In genomic region chr10:31102421-31102820, GRCh38 we compare ENCODE assay signal across 25 cellular contexts.
DNase-seq lines count a peak whose midpoint lies in the region; ATAC-seq and TF ChIP-seq lines count a peak whose summit lies in the region.
"Had no signal": no experiment of that assay in that cellular context is flagged by ENCODE, and none has a peak within 500 bp of the region (broad histone marks: within the 10 kb centered on the region; RNA-seq: fewer than 3 reads in every experiment).

No MANE protein-coding gene starts in this region.

- BruUV-seq in IMR-90 (replicated peaks; lab: Mats Ljungman, UMichigan) = no TSS peak

- H3K27me3 ChIP-seq in IMR-90 (ENCODE audit: control insufficient read depth, insufficient read depth, low read length) = no peaks in the 10 kb centered on the region
- H3K27me3 ChIP-seq: body of pancreas, transverse colon had no signal

- no peak for DNase-seq in activated CD4-positive, alpha-beta T cell treated with anti-CD3 and anti-CD28 coated beads for 36 hours
- no peak for DNase-seq in activated CD4-positive, alpha-beta T cell treated with anti-CD3 and anti-CD28 coated beads for 4 hours
- DNase-seq in IMR-90 (no peak), NOMO-1 treated with dmso at 0.1 percent for 144 hours (lab: John Stamatoyannopoulos, UW; ENCODE audit: unreplicated experiment) (no peak)
- DNase-seq: activated CD4-positive, alpha-beta T cell treated with anti-CD3 and anti-CD28 coated beads, Interleukin-2, amount 50 U/mL, for 1 hour; activated effector memory CD4-positive, alpha-beta T cell treated with anti-CD3 and anti-CD28 coated beads, Interleukin-2, amount 50 U/mL, for 16 hours; body of pancreas; CD4-positive, alpha-beta memory T cell; GDM1; left ventricle myocardium inferior; naive B cell; NCI-H1092; NCI-H187; NCI-H226; NCI-H748 treated with DMSO at 0.1 percent for 48 hours; RPMI8226; small intestine; T-helper 17 cell; transverse colon had no signal

- peak overlapping the region; percentile 1 to 91; a peak in 3 of 4 replicates for H4K8ac ChIP-seq in IMR-90 (ENCODE audit: low read depth in 2 of 2, low read length in 2 of 2)

- no peak overlapping the region for H3K56ac ChIP-seq in IMR-90 (ENCODE audit: extremely low read depth, insufficient read depth, low read length)

- peak overlapping the region; percentile 85 for H3K4ac ChIP-seq in IMR-90 (ENCODE audit: low read depth, low read length)

- CTCF ChIA-PET in activated CD4-positive, alpha-beta T cell treated with anti-CD3 and anti-CD28 coated beads for 36 hours (lab: Charles Lee) = no interaction called here
- CTCF ChIA-PET in IMR-90 (lab: Yijun Ruan, JAX) = no interaction called here

- in situ Hi-C loops in IMR-90 (cut with MboI; ENCODE audit: low sequenced_read_pairs) = no loop called here

- TF ChIP-seq CTCF in IMR-90 (conservative IDR thresholded peaks at IDR 0.05; ENCODE audit: low read depth, low read length) (no peak), nephron (IDR thresholded peaks at IDR 0.05; ENCODE audit: unreplicated experiment in 3 of 3) (no peak)

- POLR2A ChIA-PET in activated CD4-positive, alpha-beta T cell treated with anti-CD3 and anti-CD28 coated beads for 36 hours (lab: Charles Lee) = no interaction called here
- POLR2A ChIA-PET in IMR-90 (lab: Charles Lee; ENCODE audit: unreplicated experiment) = no interaction called here

- no peaks in the 10 kb centered on the region for H3K27me3 Mint-ChIP-seq in activated CD4-positive, alpha-beta T cell treated with anti-CD3 and anti-CD28 coated beads for 36 hours
- no peaks in the 10 kb centered on the region for H3K27me3 Mint-ChIP-seq in activated T-helper 17 cell treated with anti-CD3 and anti-CD28 coated beads, Interleukin-2, amount 50 U/mL, for 72 hours
- H3K27me3 Mint-ChIP-seq in nephron (ENCODE audit: low read depth) = no peaks in the 10 kb centered on the region
- H3K27me3 Mint-ChIP-seq: CD4-positive, alpha-beta memory T cell had no signal

- peak overlapping the region; percentile 89 for H4K91ac ChIP-seq in IMR-90 (ENCODE audit: insufficient read depth, low read depth, low read length)

- no peak overlapping the region for H3K9ac ChIP-seq in IMR-90 (ENCODE audit: low read depth, low read length)

- dilution Hi-C loops in IMR-90 (cut with HindIII; ENCODE audit: low sequenced_read_pairs, unreplicated experiment) = no loop called here

- H3K36me3 ChIP-seq in IMR-90 (ENCODE audit: control insufficient read depth, insufficient read depth, low read length) = no peaks in the 10 kb centered on the region
- H3K36me3 ChIP-seq: left ventricle myocardium inferior, transverse colon had no signal

- H3K9me3 Mint-ChIP-seq in activated CD4-positive, alpha-beta T cell treated with anti-CD3 and anti-CD28 coated beads for 36 hours (ENCODE audit: low read depth) = no peaks in the 10 kb centered on the region
- no peaks in the 10 kb centered on the region for H3K9me3 Mint-ChIP-seq in activated T-helper 17 cell treated with anti-CD3 and anti-CD28 coated beads, Interleukin-2, amount 50 U/mL, for 72 hours
- no peaks in the 10 kb centered on the region for H3K9me3 Mint-ChIP-seq in nephron
- H3K9me3 Mint-ChIP-seq: mesothelial cell of epicardium had no signal

- no peak overlapping the region for H3K4me2 ChIP-seq in IMR-90 (ENCODE audit: low read depth, low read length)

- H3K27ac Mint-ChIP-seq in activated CD4-positive, alpha-beta T cell treated with anti-CD3 and anti-CD28 coated beads for 36 hours = peak overlapping the region; percentile 26
- H3K27ac Mint-ChIP-seq in activated T-helper 17 cell treated with anti-CD3 and anti-CD28 coated beads, Interleukin-2, amount 50 U/mL, for 72 hours = peak overlapping the region; percentile 64
- peak overlapping the region; percentile 85 to 95 (median 86) for H3K27ac Mint-ChIP-seq in nephron
- H3K27ac Mint-ChIP-seq: mesothelial cell of epicardium had no signal

- peak overlapping the region; percentile 98 for H2AK5ac ChIP-seq in IMR-90 (ENCODE audit: low read depth, low read length)

- no peak for TF ChIP-seq POLR2A in IMR-90 (IDR thresholded peaks at IDR 0.05; ENCODE audit: low read depth, low read length)

- H2BK15ac ChIP-seq in IMR-90 (ENCODE audit: low read depth, low read length) = peak overlapping the region; percentile 64; the same call in 2 of the 3 replicates

- peaks cover 17% of the 10 kb centered on the region for H3K4me1 ChIP-seq in IMR-90 (ENCODE audit: control insufficient read depth, insufficient read depth, low read length)
- H3K4me1 ChIP-seq: body of pancreas, left ventricle myocardium inferior had no signal

- H2BK20ac ChIP-seq in IMR-90 (ENCODE audit: low read depth, low read length) = peak overlapping the region; percentile 87

- H3K4me3 ChIP-seq in IMR-90 (ENCODE audit: insufficient read depth, low read depth, low read length) = no peak overlapping the region
- H3K4me3 ChIP-seq: body of pancreas, left ventricle myocardium inferior, SK-N-MC, transverse colon had no signal

- H3K27ac ChIP-seq in IMR-90 (ENCODE audit: insufficient read depth, low read length) = no peak overlapping the region
- H3K27ac ChIP-seq: body of pancreas, left ventricle myocardium inferior, SK-N-MC, transverse colon had no signal

- peak overlapping the region; percentile 54 for H4K5ac ChIP-seq in IMR-90 (ENCODE audit: low read depth, low read length)

- no peaks in the 10 kb centered on the region for H4K20me1 ChIP-seq in IMR-90 (ENCODE audit: insufficient read depth, low read length)

- H3K14ac ChIP-seq in IMR-90 (replicated peaks; ENCODE audit: low read depth, low read length) = peak overlapping the region; percentile 83

- no peak overlapping the region for H2AFZ ChIP-seq in IMR-90 (replicated peaks; ENCODE audit: low read length, poor library complexity)

- no peak for TF ChIP-seq RAD21 in IMR-90 (IDR thresholded peaks at IDR 0.05; ENCODE audit: low read length)

- H3K36me3 Mint-ChIP-seq in activated CD4-positive, alpha-beta T cell treated with anti-CD3 and anti-CD28 coated beads for 36 hours (ENCODE audit: low read depth) = no peaks in the 10 kb centered on the region
- H3K36me3 Mint-ChIP-seq in activated T-helper 17 cell treated with anti-CD3 and anti-CD28 coated beads, Interleukin-2, amount 50 U/mL, for 72 hours (ENCODE audit: low read depth) = no peaks in the 10 kb centered on the region
- H3K36me3 Mint-ChIP-seq in nephron (ENCODE audit: low read depth) = no peaks in the 10 kb centered on the region
- H3K36me3 Mint-ChIP-seq: CD4-positive, alpha-beta memory T cell; mesothelial cell of epicardium; naive B cell had no signal

- H3K9me3 ChIP-seq in IMR-90 (ENCODE audit: control insufficient read depth, insufficient read depth, low read length) = no peaks in the 10 kb centered on the region
- H3K9me3 ChIP-seq: body of pancreas, left ventricle myocardium inferior, transverse colon had no signal

- no CpG with 5 or more reads among the region's 2 CpGs for WGBS in IMR-90 (ENCODE audit: extremely low coverage in 2 of 2, insufficient read length in 1 of 2), 2 experiments

- H2AK9ac ChIP-seq in IMR-90 (replicated peaks; ENCODE audit: low read depth, low read length, poor library complexity) = no peak overlapping the region

- no peak for ATAC-seq in activated CD4-positive, alpha-beta T cell treated with anti-CD3 and anti-CD28 coated beads for 36 hours
- ATAC-seq in IMR-90 (ENCODE audit: low read depth) (no peak), GM18519 (IDR thresholded peaks at IDR 0.05; ENCODE audit: low FRiP score, unreplicated experiment) (no peak), HG03159 (IDR thresholded peaks at IDR 0.05; ENCODE audit: unreplicated experiment) (no peak)
- ATAC-seq in activated T-helper 17 cell treated with anti-CD3 and anti-CD28 coated beads, Interleukin-2, amount 50 U/mL, for 72 hours (replicated peaks) = no peak
- ATAC-seq: body of pancreas, T-helper 17 cell had no signal

- no peak overlapping the region for H3K4me3 Mint-ChIP-seq in activated CD4-positive, alpha-beta T cell treated with anti-CD3 and anti-CD28 coated beads for 36 hours
- H3K4me3 Mint-ChIP-seq in activated T-helper 17 cell treated with anti-CD3 and anti-CD28 coated beads, Interleukin-2, amount 50 U/mL, for 72 hours = no peak overlapping the region
- peak overlapping the region in 1 of 3 experiments; percentile 24 for H3K4me3 Mint-ChIP-seq in nephron
- H3K4me3 Mint-ChIP-seq: CD4-positive, alpha-beta memory T cell; mesothelial cell of epicardium; T-helper 17 cell had no signal

- H3K9me1 ChIP-seq in IMR-90 (ENCODE audit: insufficient read depth, low read length) = peaks cover 24% of the 10 kb centered on the region

- peaks cover 41% of the 10 kb centered on the region for H3K4me1 Mint-ChIP-seq in activated CD4-positive, alpha-beta T cell treated with anti-CD3 and anti-CD28 coated beads for 36 hours
- peaks cover 22% of the 10 kb centered on the region for H3K4me1 Mint-ChIP-seq in activated T-helper 17 cell treated with anti-CD3 and anti-CD28 coated beads, Interleukin-2, amount 50 U/mL, for 72 hours
- H3K4me1 Mint-ChIP-seq in nephron = peaks cover 51% of the 10 kb centered on the region
- H3K4me1 Mint-ChIP-seq: naive B cell had no signal

- peak overlapping the region; percentile 87 for H2BK5ac ChIP-seq in IMR-90 (ENCODE audit: low read depth, low read length, poor library complexity, severe bottlenecking)

- peak overlapping the region; percentile 26; the same call in 1 of the 2 replicates for H3K18ac ChIP-seq in IMR-90 (ENCODE audit: low read depth, low read length)

- peaks cover 0 to 13% of the 10 kb centered on the region in 2 experiments; a peak in 2 of 4 replicates for H3K79me1 ChIP-seq in IMR-90 (ENCODE audit: low read depth in 1 of 2, low read length in 2 of 2)

- intact Hi-C loops in activated CD4-positive, alpha-beta T cell treated with anti-CD3 and anti-CD28 coated beads for 36 hours (cut with DNase I, micrococcal nuclease) = no loop called here
- intact Hi-C loops in IMR-90 (cut with micrococcal nuclease) = no loop called here

- peak overlapping the region; percentile 52; the same call in 1 of the 2 replicates for H3K23ac ChIP-seq in IMR-90 (ENCODE audit: low read depth, low read length)

- peak overlapping the region; percentile 97 for H2BK120ac ChIP-seq in IMR-90 (ENCODE audit: low read depth, low read length)

TF ChIP-seq in IMR-90, 13 proteins besides CTCF, POLR2A, EP300 and RAD21 (continues in another document):
- no peak for TF ChIP-seq RCOR1 (IDR thresholded peaks at IDR 0.05; ENCODE audit: insufficient replicate concordance, low read length)
- no peak for TF ChIP-seq SMC3 (IDR thresholded peaks at IDR 0.05; ENCODE audit: low read depth, low read length)
- TF ChIP-seq CHD1 (IDR thresholded peaks at IDR 0.05; ENCODE audit: low read depth, low read length) = no peak
- no peak for TF ChIP-seq FOS (IDR thresholded peaks at IDR 0.05; ENCODE audit: low read depth, low read length)
- TF ChIP-seq MAFK (IDR thresholded peaks at IDR 0.05; ENCODE audit: low read depth, low read length) = no peak
- no peak for TF ChIP-seq MAZ (IDR thresholded peaks at IDR 0.05; ENCODE audit: borderline replicate concordance, low read depth, low read length)
- TF ChIP-seq MXI1 (IDR thresholded peaks at IDR 0.05; ENCODE audit: borderline replicate concordance, low read depth, low read length) = no peak
- TF ChIP-seq RFX5 (IDR thresholded peaks at IDR 0.05; ENCODE audit: low read depth, low read length) = no peak

Comparison
In these comparisons a context has a peak if more than half of its experiments do, and no peak if none do; other contexts are left out.
1. H3K27ac Mint-ChIP-seq: peak in every context shown above with its lines; median percentile 86 in nephron; 64 in activated T-helper 17 cell treated with anti-CD3 and anti-CD28 coated beads, Interleukin-2, amount 50 U/mL, for 72 hours; 26 in activated CD4-positive, alpha-beta T cell treated with anti-CD3 and anti-CD28 coated beads for 36 hours.